Comparison of ENCODE assay signal across 20 cellular contexts in the genomic region with DNA sequence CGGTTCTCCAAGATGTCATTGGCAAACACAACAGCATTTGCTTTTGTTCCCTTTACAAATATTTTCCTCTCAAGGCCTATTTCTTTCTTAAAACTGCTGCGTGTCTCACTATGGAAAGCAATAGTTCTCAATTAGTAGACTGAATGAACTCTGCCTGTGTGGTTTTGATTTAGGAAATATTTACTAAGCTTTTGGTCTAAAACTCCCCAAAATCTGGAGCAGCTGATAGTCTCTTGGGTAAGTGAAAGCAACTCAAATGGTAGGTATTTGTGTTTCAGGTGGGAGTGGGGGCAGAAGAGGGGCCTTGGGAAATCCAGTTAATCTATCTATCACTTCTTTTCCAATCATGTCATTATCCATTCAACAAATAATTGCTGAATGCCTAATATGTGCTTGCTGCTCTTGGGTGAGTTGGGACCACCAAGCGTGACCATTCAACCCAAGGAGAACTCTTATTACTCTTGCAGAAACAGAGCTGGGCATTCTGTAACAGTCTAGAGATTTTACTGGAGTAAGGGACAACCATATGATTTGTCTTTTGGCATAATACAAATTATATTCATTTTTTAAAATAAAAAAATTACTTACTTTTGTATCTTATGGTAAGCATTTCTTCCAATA. TPM values are rescaled to one million over a fixed set of nuclear protein-coding genes. Genes with fewer than 3 reads are reported as not detected.
DNase-seq lines count a peak whose midpoint lies in the region; ATAC-seq, FAIRE-seq and TF ChIP-seq lines count a peak whose summit lies in the region.
"Had no signal": no experiment of that assay in that cellular context is flagged by ENCODE, and none has a peak within 500 bp of the region (broad histone marks: within the 10 kb centered on the region; RNA-seq: fewer than 3 reads in every experiment).

No MANE protein-coding gene starts in this region.

- no peak for FAIRE-seq in A549 (lab: Jason Lieb, UNC)
- FAIRE-seq: H1, K562, RCC 7860 had no signal

- H3K27ac ChIP-seq in A549 (peak overlapping the region; percentile 86 to 89; a peak in 4 of 6 replicates), GM23248 (0 out of 2 replicates have a peak overlapping the region, but pooled peaks have one; percentile 78)
- H3K27ac ChIP-seq: SJCRH30 had no signal

- H3K4me1 Mint-ChIP-seq in chondrocyte (ENCODE audit: low read depth), result peaks cover 72% of the 10 kb centered on the region

- WGBS in A549 (ENCODE audit: missing lambda C conversion rate), result 85% methylated on average over 3 of the region's 3 CpGs
- WGBS in GM23248 (ENCODE audit: low coverage in 1 of 2, low lambda C conversion rate in 2 of 2, missing lambda C conversion rate in 2 of 2), 2 experiments, result 45 to 47% methylated on average over 3 of the region's 3 CpGs

- no peak overlapping the region for H3K4me2 ChIP-seq in A549
- H3K4me2 ChIP-seq in GM23248 (ENCODE audit: unreplicated experiment), result no peak overlapping the region

- CTCF ChIA-PET in A549 (lab: Yijun Ruan, JAX), result no interaction called here

- TF ChIP-seq RAD21 in A549 (conservative IDR thresholded peaks at IDR 0.05 in 1 of 2, IDR thresholded peaks at IDR 0.05 in 1 of 2), result no peak

- no peaks in the 10 kb centered on the region for H3K9me3 Mint-ChIP-seq in chondrocyte (ENCODE audit: low read depth)
- H3K9me3 Mint-ChIP-seq: CD4-positive, CD25-positive, alpha-beta regulatory T cell had no signal

- H3K4me3 Mint-ChIP-seq in chondrocyte (ENCODE audit: unreplicated experiment), result no peak overlapping the region
- H3K4me3 Mint-ChIP-seq: CD4-positive, CD25-positive, alpha-beta regulatory T cell had no signal

- H3K36me3 Mint-ChIP-seq in chondrocyte (ENCODE audit: low read depth), result no peaks in the 10 kb centered on the region
- H3K36me3 Mint-ChIP-seq: CD4-positive, CD25-positive, alpha-beta regulatory T cell had no signal

- no peak overlapping the region for H3K4me3 ChIP-seq in A549
- H3K4me3 ChIP-seq in GM23248, result no peak overlapping the region
- H3K4me3 ChIP-seq: K562, SJCRH30 had no signal

- H2AFZ ChIP-seq in GM23248, result no peak overlapping the region

- no peak overlapping the region for H3K9ac ChIP-seq in GM23248

- peaks cover 14% of the 10 kb centered on the region; the same call in 1 of the 2 replicates for H3F3A ChIP-seq in GM23248 (ENCODE audit: insufficient read depth)

- no peaks in the 10 kb centered on the region for H3K9me2 ChIP-seq in GM23248 (ENCODE audit: insufficient read depth)

- no peak for DNase-seq in A549 (ENCODE audit: low read depth in 1 of 2, low spot score in 1 of 2)
- DNase-seq in GM23248, result no peak
- DNase-seq in chondrocyte (ENCODE audit: low spot score), result no peak
- no peak for DNase-seq in stimulated activated naive CD8-positive, alpha-beta T cell treated with anti-CD3 and anti-CD28 coated beads, Interleukin-15, Interleukin-2, amounts not matched to agents 100 U/mL and 50 U/mL, for 24 hours
- DNase-seq in GOT3 (lab: John Stamatoyannopoulos, UW), result no peak
- no peak for DNase-seq in HuH-7.5 (ENCODE audit: low spot score)
- DNase-seq: CD4-positive, CD25-positive, alpha-beta regulatory T cell; DMS153; MM.1S; NCI-H1048; NCI-H1436; NCI-H187 treated with DMSO at 0.1 percent for 48 hours; NCI-H2107; NCI-H526 treated with DMSO at 0.1 percent for 48 hours; OCI-M1; SJCRH30 had no signal

- no peaks in the 10 kb centered on the region for H3K27me3 ChIP-seq in GM23248 (replicated peaks; ENCODE audit: insufficient read depth)
- H3K27me3 ChIP-seq: SJCRH30 had no signal

- H3K9me3 ChIP-seq in A549 (no peaks in the 10 kb centered on the region), GM23248 (ENCODE audit: low read depth) (no peaks in the 10 kb centered on the region)
- H3K9me3 ChIP-seq: SJCRH30 had no signal

- ATAC-seq in A549 (no peak), HG03159 (IDR thresholded peaks at IDR 0.05; ENCODE audit: unreplicated experiment) (no peak)
- ATAC-seq in stimulated activated naive CD8-positive, alpha-beta T cell treated with anti-CD3 and anti-CD28 coated beads, Interleukin-15, Interleukin-2, amounts not matched to agents 100 U/mL and 50 U/mL, for 24 hours, result peak; percentile 57

- TF ChIP-seq CTCF in A549 (IDR thresholded peaks at IDR 0.05) (no peak), chondrocyte (IDR thresholded peaks at IDR 0.05) (no peak)

- H3K27ac Mint-ChIP-seq in chondrocyte (ENCODE audit: unreplicated experiment), result peak overlapping the region; percentile 85

- no peak for TF ChIP-seq EP300 in A549 (IDR thresholded peaks at IDR 0.05)

- no peaks in the 10 kb centered on the region for H3K36me3 ChIP-seq in GM23248 (ENCODE audit: low read depth)
- H3K36me3 ChIP-seq: SJCRH30 had no signal

- H3K4me1 ChIP-seq in A549 (peaks cover 51% of the 10 kb centered on the region), GM23248 (ENCODE audit: insufficient read depth) (peaks cover 36% of the 10 kb centered on the region)
- H3K4me1 ChIP-seq: SJCRH30 had no signal

- in situ Hi-C loops in GM23248 (cut with MboI), result no loop called here

- POLR2A ChIA-PET in A549 (lab: Yijun Ruan, JAX), result no interaction called here

- no peaks in the 10 kb centered on the region for H3K27me3 Mint-ChIP-seq in chondrocyte (ENCODE audit: low read depth)

- H4K20me1 ChIP-seq in GM23248 (ENCODE audit: insufficient read depth), result no peaks in the 10 kb centered on the region

- TF ChIP-seq POLR2A in A549 (IDR thresholded peaks at IDR 0.05; ENCODE audit: low read length), result no peak

- no peaks in the 10 kb centered on the region for H3K79me2 ChIP-seq in GM23248 (ENCODE audit: insufficient read depth)

TF ChIP-seq in A549, 52 proteins besides CTCF, POLR2A, EP300 and RAD21:
- TF ChIP-seq HOXA7 (CRISPR knock-in tag; IDR thresholded peaks at IDR 0.05), result no peak

RNA-seq across cellular contexts. Expression of gene ADTRP, which starts 33.2 kb away (rescaled TPM):
- polyA plus RNA-seq in A549 (2011; rRNA removed) (0.57 and 0.82 TPM in 2 replicates), A549 (2017; fragmentation: RNase III; extraction: RNeasy Plus Mini Kit Qiagen cat#74134 plus additional on column Dnase treatment) (0.35 to 0.59 TPM (median 0.42 TPM) in 3 replicates), GM23248 (2016; fragmentation: Nextera tagmentation; extraction: Ambion mirVana) (2.6 and 3.4 TPM in 2 replicates)
- polyA plus RNA-seq in A549 (2012; cell fraction: cytosol; rRNA removed), result 0.12 and 0.21 TPM in 2 replicates
- polyA plus RNA-seq in A549 (2012; cell fraction: nucleus; rRNA removed), result 0.11 and 0.19 TPM in 2 replicates
- 0.25 and 0.44 TPM in 2 replicates for polyA minus RNA-seq in A549 (2011; rRNA and poly(A)+ RNA removed)
- total RNA-seq in GM23248 (2014; rRNA removed; shearing (Covaris generic)), result 0.63 and 1.3 TPM in 2 replicates
- 0.35 to 1.3 TPM (median 0.77 TPM) in 3 replicates for total RNA-seq in chondrocyte
- total RNA-seq: SJCRH30 had no signal
